Comparison of ENCODE assay signal across 9 cellular contexts in the genomic region with DNA sequence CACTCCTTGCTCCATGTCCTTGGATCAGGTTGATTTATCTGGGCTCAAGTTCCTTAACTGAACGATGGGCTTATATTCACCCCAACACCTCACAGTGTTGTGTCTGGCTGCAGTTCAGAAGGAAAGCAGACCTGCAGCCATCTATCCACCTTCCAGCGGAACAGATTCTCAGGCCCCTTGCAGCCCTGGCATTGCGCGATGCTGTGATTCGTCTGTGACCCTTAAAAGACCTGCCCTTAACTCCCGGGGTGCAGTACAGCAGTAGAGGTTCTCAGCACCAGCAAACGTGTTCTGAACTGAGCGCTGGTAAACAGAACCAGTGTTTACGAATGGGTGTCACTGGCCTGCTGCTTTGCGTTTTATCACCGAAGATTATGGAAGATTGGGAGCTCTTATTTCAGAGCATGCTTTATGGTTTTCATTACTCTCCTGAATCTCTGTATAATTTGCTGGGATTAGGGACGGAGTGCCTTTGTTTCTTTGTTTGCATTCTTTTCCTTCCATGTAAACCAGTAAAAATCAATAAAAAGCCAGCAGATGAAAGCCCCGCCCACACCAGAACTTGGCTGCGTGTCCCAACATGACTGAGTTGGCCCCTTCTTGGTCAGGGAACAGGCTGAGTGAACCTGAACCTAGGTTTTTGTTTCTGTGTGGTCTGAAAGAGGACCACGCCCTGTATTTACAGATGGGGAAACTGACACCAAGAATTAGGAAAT.
DNase-seq lines count a peak whose midpoint lies in the region; ATAC-seq and TF ChIP-seq lines count a peak whose summit lies in the region.
"Had no signal": no experiment of that assay in that cellular context is flagged by ENCODE, and none has a peak within 500 bp of the region (broad histone marks: within the 10 kb centered on the region; RNA-seq: fewer than 3 reads in every experiment).

No MANE protein-coding gene starts in this region.

- POLR2A ChIA-PET in HEK293 (lab: Yijun Ruan, JAX), result interaction anchor here (0.6 to 1.4 kb wide), 3 partner anchors 10 to 59 kb away, joined by 4 to 5 read pairs (median 4); no protein-coding TSS in a partner anchor
- POLR2A ChIA-PET in activated CD8-positive, alpha-beta T cell treated with anti-CD3 and anti-CD28 coated beads for 36 hours (lab: Charles Lee), result no interaction called here

- TF ChIP-seq CTCF in HEK293 (tag by site-specific recombination; IDR thresholded peaks at IDR 0.05) (no peak), transverse colon (IDR thresholded peaks at IDR 0.05) (no peak), sigmoid colon (IDR thresholded peaks at IDR 0.05) (no peak)
- no peak for TF ChIP-seq CTCF in activated CD8-positive, alpha-beta T cell treated with anti-CD3 and anti-CD28 coated beads for 36 hours (IDR thresholded peaks at IDR 0.05)

- H3K9me3 ChIP-seq in HEK293 (ENCODE audit: control insufficient read depth, insufficient read depth, low read depth, low read length) (no peaks in the 10 kb centered on the region), esophagus (ENCODE audit: control insufficient read depth in 2 of 2, insufficient read depth in 1 of 2, low read depth in 1 of 2, low read length in 1 of 2) (no peaks in the 10 kb centered on the region), transverse colon (no peaks in the 10 kb centered on the region), sigmoid colon (no peaks in the 10 kb centered on the region)

- TF ChIP-seq POLR2A in transverse colon (IDR thresholded peaks at IDR 0.05) (no peak), sigmoid colon (IDR thresholded peaks at IDR 0.05) (no peak)

- H3K36me3 ChIP-seq in HEK293 (ENCODE audit: control insufficient read depth in 2 of 2, insufficient read depth in 1 of 2, low read length in 2 of 2) (no peaks in the 10 kb centered on the region), esophagus (ENCODE audit: control insufficient read depth in 2 of 2, insufficient read depth in 2 of 2, low read length in 1 of 2) (no peaks in the 10 kb centered on the region), transverse colon (no peaks in the 10 kb centered on the region), sigmoid colon (no peaks in the 10 kb centered on the region)

- intact Hi-C loops in transverse colon (cut with DNase I; ENCODE audit: low total_unique reads), result no loop called here
- intact Hi-C loops in activated CD8-positive, alpha-beta T cell treated with anti-CD3 and anti-CD28 coated beads for 36 hours (cut with micrococcal nuclease), result no loop called here
- intact Hi-C loops in sigmoid colon (cut with DNase I), result no loop called here

- H3K27me3 Mint-ChIP-seq in activated CD8-positive, alpha-beta T cell treated with anti-CD3 and anti-CD28 coated beads for 36 hours, result no peaks in the 10 kb centered on the region
- H3K27me3 Mint-ChIP-seq: natural killer cell treated with Interleukin-12 subunit alpha and Interleukin-12 subunit beta and Interleukin-15 and Interleukin-18, amount 100 ng/mL, for 72 hours had no signal

- CTCF ChIA-PET in HEK293 (lab: Yijun Ruan, JAX), result interaction anchor here (0.6 to 1.7 kb wide), 3 partner anchors 22 to 158 kb away, joined by 3 to 5 read pairs (median 3); no protein-coding TSS in a partner anchor
- CTCF ChIA-PET in activated CD8-positive, alpha-beta T cell treated with anti-CD3 and anti-CD28 coated beads for 36 hours (lab: Charles Lee), result interaction anchor here (1.8 kb wide), 1 partner anchor 22 kb away, joined by 5 read pairs; no protein-coding TSS in a partner anchor

- H3K27me3 ChIP-seq in esophagus (ENCODE audit: control insufficient read depth in 1 of 2, insufficient read depth in 2 of 2, low read length in 2 of 2), result no peaks in the 10 kb centered on the region
- H3K27me3 ChIP-seq in transverse colon, result no peaks in the 10 kb centered on the region
- no peaks in the 10 kb centered on the region for H3K27me3 ChIP-seq in sigmoid colon

- peak; percentile 95 for DNase-seq in NCI-H748 (lab: John Stamatoyannopoulos, UW; ENCODE audit: unreplicated experiment)
- DNase-seq in transverse colon, result peak; percentile 27
- no peak for DNase-seq in NCI-H226
- DNase-seq in activated CD8-positive, alpha-beta T cell treated with anti-CD3 and anti-CD28 coated beads for 36 hours, result no peak
- DNase-seq in sigmoid colon, result no peak

- peaks cover 16% of the 10 kb centered on the region for H3K4me1 Mint-ChIP-seq in activated CD8-positive, alpha-beta T cell treated with anti-CD3 and anti-CD28 coated beads for 36 hours (ENCODE audit: low read depth)

- ATAC-seq in GM18870 (IDR thresholded peaks at IDR 0.05; ENCODE audit: unreplicated experiment), result no peak
- no peak for ATAC-seq in activated CD8-positive, alpha-beta T cell treated with anti-CD3 and anti-CD28 coated beads for 36 hours
- ATAC-seq: natural killer cell treated with Interleukin-12 subunit alpha and Interleukin-12 subunit beta and Interleukin-15 and Interleukin-18, amount 100 ng/mL, for 72 hours had no signal

- no peak overlapping the region for H3K27ac ChIP-seq in HEK293 (ENCODE audit: extremely low read depth, low read depth, low read length)
- H3K27ac ChIP-seq in esophagus (ENCODE audit: low read depth in 2 of 2, low read length in 1 of 2), result peak overlapping the region; percentile 79 to 82
- H3K27ac ChIP-seq in transverse colon, result no peak overlapping the region
- no peak overlapping the region for H3K27ac ChIP-seq in sigmoid colon

- WGBS in esophagus, 2 donors, result 29 to 38% methylated on average over 14 of the region's 15 CpGs
- WGBS in transverse colon (ENCODE audit: low coverage in 1 of 2), 2 donors, result 26 to 60% methylated on average over 1 to 15 of the region's 15 CpGs
- 8 to 50% methylated on average over 14 to 15 of the region's 15 CpGs for WGBS in sigmoid colon, 2 donors

- TF ChIP-seq EP300 in transverse colon (IDR thresholded peaks at IDR 0.05; ENCODE audit: low read depth), result no peak
- no peak for TF ChIP-seq EP300 in sigmoid colon (IDR thresholded peaks at IDR 0.05)

- H3K4me3 ChIP-seq in HEK293 (ENCODE audit: low read depth, low read length) (peak overlapping the region; percentile 13), esophagus (ENCODE audit: low read depth in 1 of 2, low read length in 2 of 2) (no peak overlapping the region), transverse colon (no peak overlapping the region), sigmoid colon (no peak overlapping the region)

- H3K4me3 Mint-ChIP-seq in activated CD8-positive, alpha-beta T cell treated with anti-CD3 and anti-CD28 coated beads for 36 hours, result no peak overlapping the region
- H3K4me3 Mint-ChIP-seq: natural killer cell treated with Interleukin-12 subunit alpha and Interleukin-12 subunit beta and Interleukin-15 and Interleukin-18, amount 100 ng/mL, for 72 hours had no signal

- no peak overlapping the region for H3K27ac Mint-ChIP-seq in activated CD8-positive, alpha-beta T cell treated with anti-CD3 and anti-CD28 coated beads for 36 hours
- H3K27ac Mint-ChIP-seq: natural killer cell treated with Interleukin-12 subunit alpha and Interleukin-12 subunit beta and Interleukin-15 and Interleukin-18, amount 100 ng/mL, for 72 hours had no signal

- H3K9me3 Mint-ChIP-seq in activated CD8-positive, alpha-beta T cell treated with anti-CD3 and anti-CD28 coated beads for 36 hours, result no peaks in the 10 kb centered on the region
- H3K9me3 Mint-ChIP-seq: natural killer cell treated with Interleukin-12 subunit alpha and Interleukin-12 subunit beta and Interleukin-15 and Interleukin-18, amount 100 ng/mL, for 72 hours had no signal

- H3K4me1 ChIP-seq in HEK293 (ENCODE audit: control insufficient read depth, insufficient read depth, low read length), result peaks cover 9% of the 10 kb centered on the region
- peaks cover 3 to 22% of the 10 kb centered on the region in 2 donors for H3K4me1 ChIP-seq in esophagus (ENCODE audit: control insufficient read depth in 2 of 2, insufficient read depth in 2 of 2, low read length in 1 of 2)
- peaks cover 0 to 9% (median 6%) of the 10 kb centered on the region in 4 donors for H3K4me1 ChIP-seq in transverse colon
- peaks cover 0 to 13% (median 0%) of the 10 kb centered on the region in 4 donors for H3K4me1 ChIP-seq in sigmoid colon

- no peaks in the 10 kb centered on the region for H3K36me3 Mint-ChIP-seq in activated CD8-positive, alpha-beta T cell treated with anti-CD3 and anti-CD28 coated beads for 36 hours (ENCODE audit: low read depth)
- H3K36me3 Mint-ChIP-seq: natural killer cell treated with Interleukin-12 subunit alpha and Interleukin-12 subunit beta and Interleukin-15 and Interleukin-18, amount 100 ng/mL, for 72 hours had no signal

- in situ Hi-C loops in transverse colon (cut with MboI; ENCODE audit: low pct_ligation_motif_present in 1 of 4, low pct_unique_long_range_greater_than_20kb in 1 of 4, low sequenced_read_pairs in 3 of 4), result no loop called here

TF ChIP-seq in HEK293, 187 proteins besides CTCF, POLR2A, EP300 and RAD21 (continues in another document):
- TF ChIP-seq OSR2 (tag by site-specific recombination; IDR thresholded peaks at IDR 0.05) (peak; percentile 91), ZNF423 (tag by site-specific recombination; IDR thresholded peaks at IDR 0.05) (peak; percentile 32; the same call in 1 of the 2 replicates), ZBTB17 (tag by site-specific recombination; IDR thresholded peaks at IDR 0.05) (peak; percentile 74; the same call in 1 of the 2 replicates), ZNF266 (tag by site-specific recombination; IDR thresholded peaks at IDR 0.05; ENCODE audit: low read depth) (no peak), ZEB2 (tag by site-specific recombination; IDR thresholded peaks at IDR 0.05) (peak; percentile 66; the same call in 1 of the 2 replicates), KLF1 (tag by site-specific recombination; IDR thresholded peaks at IDR 0.05) (peak; percentile 58), GFI1B (tag by site-specific recombination; IDR thresholded peaks at IDR 0.05) (peak; percentile 96), SALL2 (tag by site-specific recombination; IDR thresholded peaks at IDR 0.05; ENCODE audit: borderline replicate concordance) (no peak)
- TF ChIP-seq, protein P1, sequence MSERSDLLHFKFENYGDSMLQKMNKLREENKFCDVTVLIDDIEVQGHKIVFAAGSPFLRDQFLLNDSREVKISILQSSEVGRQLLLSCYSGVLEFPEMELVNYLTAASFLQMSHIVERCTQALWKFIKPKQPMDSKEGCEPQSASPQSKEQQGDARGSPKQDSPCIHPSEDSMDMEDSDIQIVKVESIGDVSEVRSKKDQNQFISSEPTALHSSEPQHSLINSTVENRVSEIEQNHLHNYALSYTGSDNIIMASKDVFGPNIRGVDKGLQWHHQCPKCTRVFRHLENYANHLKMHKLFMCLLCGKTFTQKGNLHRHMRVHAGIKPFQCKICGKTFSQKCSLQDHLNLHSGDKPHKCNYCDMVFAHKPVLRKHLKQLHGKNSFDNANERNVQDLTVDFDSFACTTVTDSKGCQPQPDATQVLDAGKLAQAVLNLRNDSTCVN (tag by site-specific recombination; optimal IDR thresholded peaks at IDR 0.05), result no peak

Comparison
In these comparisons a context has a peak if more than half of its experiments do, and no peak if none do; other contexts are left out.
1. H3K27ac ChIP-seq: peak in esophagus (2 of 2); none in HEK293 (single experiment), transverse colon (0 of 4) and sigmoid colon (0 of 4).
2. DNase-seq: peak in NCI-H748 (single experiment) and transverse colon (single experiment); none in NCI-H226 (single experiment), activated CD8-positive, alpha-beta T cell treated with anti-CD3 and anti-CD28 coated beads for 36 hours (single experiment) and sigmoid colon (single experiment).